2 cellular contexts compared by ENCODE assay signal in genomic region chr16:76277099-76278030, GRCh38.
TF ChIP-seq lines count a peak whose summit lies in the region.

TSS of gene CNTNAP4 (plus strand) at chr16:76277401. CDS start at chr16:76277663, 262 bp downstream.

TF ChIP-seq in SK-N-SH, 30 proteins besides CTCF, POLR2A, EP300 and RAD21 (continued from another document):
- no peak for TF ChIP-seq REST (IDR thresholded peaks at IDR 0.05; ENCODE audit: low read depth, low read length)
- no peak for TF ChIP-seq FOSL2 (IDR thresholded peaks at IDR 0.05; ENCODE audit: borderline replicate concordance, low read depth)
- TF ChIP-seq USF2 (IDR thresholded peaks at IDR 0.05; ENCODE audit: borderline replicate concordance, low read depth, low read length) = no peak
- no peak; the same call in 1 of the 2 replicates for TF ChIP-seq GATA2 (CRISPR knock-in tag; IDR thresholded peaks at IDR 0.05)
- no peak for TF ChIP-seq ELF1 (IDR thresholded peaks at IDR 0.05)
- no peak for TF ChIP-seq SMC3 (IDR thresholded peaks at IDR 0.05; ENCODE audit: low read depth, low read length)
- no peak for TF ChIP-seq TAF1 (IDR thresholded peaks at IDR 0.05; ENCODE audit: borderline replicate concordance, low read depth, low read length)
- no peak for TF ChIP-seq MXI1 (IDR thresholded peaks at IDR 0.05; ENCODE audit: low read depth, low read length)
- no peak for TF ChIP-seq SIN3A (IDR thresholded peaks at IDR 0.05; ENCODE audit: borderline replicate concordance, low read depth, low read length)
- no peak for TF ChIP-seq USF1 (IDR thresholded peaks at IDR 0.05; ENCODE audit: borderline replicate concordance, low read depth)
- no peak for TF ChIP-seq RCOR1 (IDR thresholded peaks at IDR 0.05; ENCODE audit: low read length)
- TF ChIP-seq JUND (IDR thresholded peaks at IDR 0.05) = no peak
- no peak for TF ChIP-seq EZH2phosphoT487 (IDR thresholded peaks at IDR 0.05; ENCODE audit: borderline replicate concordance, low read depth)
- TF ChIP-seq RFX5 (IDR thresholded peaks at IDR 0.05; ENCODE audit: low read length) = no peak
- TF ChIP-seq FOXJ3 (CRISPR knock-in tag; IDR thresholded peaks at IDR 0.05) = no peak
- no peak for TF ChIP-seq MAX (IDR thresholded peaks at IDR 0.05; ENCODE audit: low read depth)
TF ChIP-seq in SK-N-SH: peak in this region for 0.

TF ChIP-seq in SK-N-SH treated with all-trans-retinoic acid at 6 μM for 48 hours, 23 proteins besides CTCF, POLR2A, EP300 and RAD21 (continued from another document):
- TF ChIP-seq CSRNP3 (CRISPR knock-in tag; IDR thresholded peaks at IDR 0.05) (no peak), BACH2 (CRISPR knock-in tag; IDR thresholded peaks at IDR 0.05; ENCODE audit: borderline replicate concordance) (no peak), ARNTL (CRISPR knock-in tag; IDR thresholded peaks at IDR 0.05; ENCODE audit: borderline replicate concordance, low read depth) (no peak), ZNF8 (CRISPR knock-in tag; IDR thresholded peaks at IDR 0.05) (no peak), OSR1 (CRISPR knock-in tag; IDR thresholded peaks at IDR 0.05) (no peak), SNAI2 (CRISPR knock-in tag; IDR thresholded peaks at IDR 0.05) (no peak), TSHZ2 (CRISPR knock-in tag; IDR thresholded peaks at IDR 0.05) (no peak)
